1 cellular context compared by ENCODE assay signal in the genomic region with DNA sequence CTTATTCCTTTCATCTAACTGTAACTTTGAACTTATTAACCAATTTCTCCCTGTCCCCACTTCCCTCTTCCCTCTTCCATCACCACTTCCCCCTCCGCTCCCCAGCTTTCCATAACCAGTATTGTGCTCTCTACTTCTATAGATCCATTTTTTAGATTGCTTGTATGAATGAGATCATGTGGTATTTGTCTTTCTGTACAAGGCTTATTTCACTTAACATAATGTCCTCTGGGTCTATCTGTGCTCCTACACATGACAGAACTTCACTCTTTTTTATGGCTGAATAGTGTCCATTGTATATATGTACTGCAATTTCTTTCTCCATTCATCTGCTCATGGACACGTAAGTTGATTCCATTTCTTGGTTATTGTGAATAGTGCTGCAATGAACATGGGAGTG.
TF ChIP-seq lines count a peak whose summit lies in the region.

No MANE protein-coding gene starts in this region.

TF ChIP-seq in K562, 482 proteins besides CTCF, POLR2A, EP300 and RAD21 (continued from another document):
- no peak for TF ChIP-seq EHMT2 (IDR thresholded peaks at IDR 0.05)
- TF ChIP-seq SUPT5H (IDR thresholded peaks at IDR 0.05), result peak; percentile 67
- TF ChIP-seq, protein P1, sequence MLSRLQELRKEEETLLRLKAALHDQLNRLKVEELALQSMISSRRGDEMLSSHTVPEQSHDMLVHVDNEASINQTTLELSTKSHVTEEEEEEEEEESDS (CRISPR knock-in tag; IDR thresholded peaks at IDR 0.05), result peak; percentile 53
